27 cellular contexts compared by ENCODE assay signal in the genomic region with DNA sequence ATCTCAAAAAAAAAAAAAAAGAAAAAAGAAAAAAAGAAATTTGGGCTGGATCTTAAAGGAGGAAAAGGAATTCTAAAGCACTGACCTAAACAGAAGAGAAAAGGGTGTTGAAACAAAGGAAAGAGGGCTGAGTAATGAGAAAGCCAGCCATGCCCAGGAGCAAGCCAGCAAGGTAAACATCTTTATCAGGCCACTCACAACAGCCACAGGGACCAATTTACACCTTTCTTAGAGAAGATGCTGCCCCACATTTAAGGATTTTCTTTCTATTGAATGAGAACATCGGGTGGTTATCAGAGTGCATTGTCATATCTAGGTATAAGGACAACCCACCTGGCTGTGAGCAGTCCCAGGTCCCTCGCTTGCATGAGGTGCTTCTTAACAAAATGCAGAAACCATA. TPM values are rescaled to one million over a fixed set of nuclear protein-coding genes. Genes with fewer than 3 reads are reported as not detected.
DNase-seq lines count a peak whose midpoint lies in the region; ATAC-seq, FAIRE-seq and TF ChIP-seq lines count a peak whose summit lies in the region.
"Had no signal": no experiment of that assay in that cellular context is flagged by ENCODE, and none has a peak within 500 bp of the region (broad histone marks: within the 10 kb centered on the region; RNA-seq: fewer than 3 reads in every experiment).

No MANE protein-coding gene starts in this region.

- no peaks in the 10 kb centered on the region for H3K9me3 Mint-ChIP-seq in H9
- no peaks in the 10 kb centered on the region for H3K9me3 Mint-ChIP-seq in astrocyte (ENCODE audit: unreplicated experiment)
- H3K9me3 Mint-ChIP-seq: CD4-positive, CD25-positive, alpha-beta regulatory T cell; CD8-positive, alpha-beta memory T cell; IgD-negative memory B cell had no signal

- H4K5ac ChIP-seq in H9 (ENCODE audit: insufficient read length, low read depth, low read length): no peak overlapping the region

- H3K23ac ChIP-seq in H9 (ENCODE audit: insufficient read length, low read depth, low read length) (no peak overlapping the region), trophoblast cell (ENCODE audit: low read length) (no peak overlapping the region)

- H2BK20ac ChIP-seq in H9 (ENCODE audit: low read depth, low read length, poor library complexity, severe bottlenecking): no peak overlapping the region

- no peak overlapping the region for H2BK15ac ChIP-seq in H9 (ENCODE audit: low read depth, low read length)

- H3K79me1 ChIP-seq in H9 (ENCODE audit: insufficient read depth, low read depth, low read length, poor library complexity, severe bottlenecking) (peaks cover 7% of the 10 kb centered on the region), trophoblast cell (ENCODE audit: low read length) (peaks cover 27% of the 10 kb centered on the region)

- no CpG with 5 or more reads among the region's 2 CpGs for WGBS in H9 (ENCODE audit: extremely low coverage, insufficient read length, low lambda C conversion rate)
- no CpG with 5 or more reads among the region's 2 CpGs for WGBS in trophoblast cell (ENCODE audit: extremely low coverage, insufficient coverage, insufficient read length)

- H3K4ac ChIP-seq in H9 (ENCODE audit: low read depth, low read length): no peak overlapping the region
- H3K4ac ChIP-seq in trophoblast cell (ENCODE audit: low read depth, low read length): no peak overlapping the region

- H3K36me3 Mint-ChIP-seq in H9 (ENCODE audit: insufficient read depth in 1 of 3, low read depth in 3 of 3) (peaks cover 46 to 56% (median 54%) of the 10 kb centered on the region in 3 experiments), astrocyte (ENCODE audit: low read depth, unreplicated experiment) (peaks cover 41% of the 10 kb centered on the region)
- H3K36me3 Mint-ChIP-seq: CD4-positive, CD25-positive, alpha-beta regulatory T cell; CD8-positive, alpha-beta memory T cell had no signal

- peaks cover 23% of the 10 kb centered on the region for H3K79me2 ChIP-seq in H9 (ENCODE audit: insufficient read depth, low read length)
- H3K79me2 ChIP-seq in astrocyte (ENCODE audit: insufficient read depth, low read length): peaks cover 56% of the 10 kb centered on the region
- H3K79me2 ChIP-seq in trophoblast cell (ENCODE audit: control insufficient read depth, insufficient read depth, low read length, poor library complexity): peaks cover 24% of the 10 kb centered on the region

- no peak overlapping the region for H4K8ac ChIP-seq in H9 (replicated peaks; ENCODE audit: insufficient read length, low read depth, low read length)
- no peak overlapping the region for H4K8ac ChIP-seq in trophoblast cell (ENCODE audit: low read depth, low read length)

- peak overlapping the region in 2 of 3 experiments; percentile 66 to 73; a peak in 2 of 7 replicates for H3K27ac Mint-ChIP-seq in H9
- no peak overlapping the region for H3K27ac Mint-ChIP-seq in astrocyte (ENCODE audit: unreplicated experiment)
- H3K27ac Mint-ChIP-seq: CD4-positive, CD25-positive, alpha-beta regulatory T cell; CD8-positive, alpha-beta memory T cell had no signal

- H3K56ac ChIP-seq in H9 (ENCODE audit: insufficient read length, low read depth, low read length): no peak overlapping the region

- H2AK5ac ChIP-seq in H9 (ENCODE audit: insufficient read length, low read length) (no peak overlapping the region), trophoblast cell (ENCODE audit: low read length) (no peak overlapping the region)

- H4K91ac ChIP-seq in H9 (ENCODE audit: insufficient read length, low read depth, low read length) (no peak overlapping the region), trophoblast cell (ENCODE audit: low read depth, low read length) (no peak overlapping the region)

- no peak overlapping the region for H3K4me3 ChIP-seq in astrocyte (ENCODE audit: insufficient read depth, low read depth, low read length)
- H3K4me3 ChIP-seq in trophoblast cell (ENCODE audit: low read depth, low read length): no peak overlapping the region
- H3K4me3 ChIP-seq in lower lobe of right lung: no peak overlapping the region

- no peaks in the 10 kb centered on the region for H3K4me1 ChIP-seq in H9 (ENCODE audit: insufficient read depth, low read length)
- H3K4me1 ChIP-seq in astrocyte (ENCODE audit: insufficient read depth, low read length): peaks cover 22% of the 10 kb centered on the region
- peaks cover 51 to 52% of the 10 kb centered on the region in 2 experiments for H3K4me1 ChIP-seq in trophoblast cell (ENCODE audit: control insufficient read depth in 1 of 2, insufficient read depth in 2 of 2, low read length in 2 of 2)
- H3K4me1 ChIP-seq in lower lobe of right lung: no peaks in the 10 kb centered on the region

- ATAC-seq in lower lobe of right lung: no peak
- ATAC-seq: HepG2 had no signal

- DNase-seq in H9 (no peak), astrocyte (ENCODE audit: low read depth) (no peak), epithelial cell of prostate (ENCODE audit: low read depth, low spot score) (no peak), trophoblast cell (peak in 1 of 2 donors; percentile 36), HT-29 (ENCODE audit: low spot score) (no peak), lower lobe of right lung (no peak), T1000 (lab: John Stamatoyannopoulos, UW) (no peak)
- no peak for DNase-seq in stimulated activated naive CD4-positive, alpha-beta T cell treated with Interleukin-2 at 50 U/mL for 16 hours (lab: John Stamatoyannopoulos, UW)
- DNase-seq: ACHN; BE2C; C1 segment of cervical spinal cord; CD4-positive, CD25-positive, alpha-beta regulatory T cell; CD8-positive, alpha-beta memory T cell; COR-L47; DMS 273 treated with DMSO at 0.1 percent for 48 hours; DMS53; DND-41; EL; HCEC 1CT had no signal

- H3T11ph ChIP-seq in H9 (ENCODE audit: low read length): no peak overlapping the region

- TF ChIP-seq CTCF in H9 (conservative IDR thresholded peaks at IDR 0.05): no peak
- no peak for TF ChIP-seq CTCF in astrocyte (IDR thresholded peaks at IDR 0.05; ENCODE audit: insufficient read depth, low read depth, low read length)
- no peak for TF ChIP-seq CTCF in lower lobe of right lung (IDR thresholded peaks at IDR 0.05)

- no peak overlapping the region for H4K12ac ChIP-seq in trophoblast cell (ENCODE audit: low read depth, low read length)

- no peak overlapping the region for H2BK5ac ChIP-seq in H9 (ENCODE audit: insufficient read length, low read length)
- H2BK5ac ChIP-seq in trophoblast cell (ENCODE audit: low read depth, low read length, poor library complexity): no peak overlapping the region

- H4K20me1 ChIP-seq in H9 (ENCODE audit: control insufficient read depth, insufficient read depth, insufficient read length) (no peaks in the 10 kb centered on the region), astrocyte (ENCODE audit: insufficient read depth, low read length) (peaks cover 63% of the 10 kb centered on the region)

- H3K9me3 ChIP-seq in H9 (ENCODE audit: control insufficient read depth, low read depth, low read length) (no peaks in the 10 kb centered on the region), astrocyte (ENCODE audit: insufficient read depth, low read depth, low read length) (no peaks in the 10 kb centered on the region), trophoblast cell (ENCODE audit: insufficient read depth, low read depth, low read length) (no peaks in the 10 kb centered on the region), lower lobe of right lung (no peaks in the 10 kb centered on the region)
- H3K9me3 ChIP-seq: BE2C had no signal

- H3K9ac ChIP-seq in H9 (ENCODE audit: extremely low read depth, insufficient read length, low read length) (no peak overlapping the region), astrocyte (ENCODE audit: low read length) (no peak overlapping the region), trophoblast cell (ENCODE audit: low read length) (no peak overlapping the region)

- H3K27ac ChIP-seq in H9 (ENCODE audit: insufficient read length, low read depth, low read length): no peak overlapping the region
- no peak overlapping the region for H3K27ac ChIP-seq in astrocyte (ENCODE audit: low read depth, low read length)
- peak overlapping the region; percentile 7 for H3K27ac ChIP-seq in epithelial cell of prostate
- peak overlapping the region; percentile 49 for H3K27ac ChIP-seq in trophoblast cell (ENCODE audit: low read depth, low read length)
- H3K27ac ChIP-seq in lower lobe of right lung: no peak overlapping the region
- H3K27ac ChIP-seq: HL-60 had no signal

- intact Hi-C loops in lower lobe of right lung (cut with DNase I): no loop called here

- no peaks in the 10 kb centered on the region for H3K23me2 ChIP-seq in H9 (ENCODE audit: insufficient read length, low read depth, low read length, poor library complexity, severe bottlenecking)

- H3K18ac ChIP-seq in H9 (ENCODE audit: insufficient read length, low read depth, low read length) (no peak overlapping the region), trophoblast cell (ENCODE audit: low read length) (no peak overlapping the region)

- H2BK120ac ChIP-seq in H9 (ENCODE audit: low read depth, low read length, poor library complexity, severe bottlenecking) (no peak overlapping the region), trophoblast cell (ENCODE audit: insufficient read depth, low read length, poor library complexity) (no peak overlapping the region)

- no peak overlapping the region for H2BK12ac ChIP-seq in H9 (ENCODE audit: insufficient read length, low read depth, low read length)
- no peak overlapping the region for H2BK12ac ChIP-seq in trophoblast cell (ENCODE audit: low read length)

- H3K4me1 Mint-ChIP-seq in H9 (peaks cover 9 to 19% of the 10 kb centered on the region in 2 experiments), astrocyte (ENCODE audit: low read depth, unreplicated experiment) (peaks cover 27% of the 10 kb centered on the region)
- H3K4me1 Mint-ChIP-seq: CD4-positive, CD25-positive, alpha-beta regulatory T cell; CD8-positive, alpha-beta memory T cell had no signal

- no peak overlapping the region for H3K14ac ChIP-seq in H9 (ENCODE audit: insufficient read depth, low read length)
- H3K14ac ChIP-seq in trophoblast cell (ENCODE audit: low read length): no peak overlapping the region

- no peak overlapping the region for H3K4me2 ChIP-seq in H9 (ENCODE audit: insufficient read depth, insufficient read length, low read length)
- no peak overlapping the region for H3K4me2 ChIP-seq in astrocyte (ENCODE audit: low read length)
- no peak overlapping the region for H3K4me2 ChIP-seq in trophoblast cell (ENCODE audit: low read length)

- H3K27me3 ChIP-seq in H9 (ENCODE audit: insufficient read depth, low read length): no peaks in the 10 kb centered on the region
- H3K27me3 ChIP-seq in astrocyte (ENCODE audit: insufficient read depth, low read length): no peaks in the 10 kb centered on the region
- H3K27me3 ChIP-seq in trophoblast cell (ENCODE audit: insufficient read depth, low read length): no peaks in the 10 kb centered on the region
- H3K27me3 ChIP-seq in lower lobe of right lung (ENCODE audit: low read depth): no peaks in the 10 kb centered on the region
- H3K27me3 ChIP-seq: BE2C had no signal

- H3K27me3 Mint-ChIP-seq in H9 (ENCODE audit: low read depth): no peaks in the 10 kb centered on the region
- no peaks in the 10 kb centered on the region for H3K27me3 Mint-ChIP-seq in astrocyte (ENCODE audit: low read depth, unreplicated experiment)
- H3K27me3 Mint-ChIP-seq: IgD-negative memory B cell had no signal

- H2AFZ ChIP-seq in H9 (ENCODE audit: low read length) (no peak overlapping the region), astrocyte (ENCODE audit: low read depth, low read length) (no peak overlapping the region), trophoblast cell (ENCODE audit: insufficient read depth, low read length, poor library complexity) (no peak overlapping the region)

- FAIRE-seq in astrocyte (lab: Jason Lieb, UNC): no peak
- FAIRE-seq: A204.1, G401.6, GM12891, GM19239, HepG2, HTR-8/SVneo had no signal

- H3K36me3 ChIP-seq in astrocyte (ENCODE audit: insufficient read depth, low read length): peaks cover 14% of the 10 kb centered on the region
- peaks cover 13 to 20% of the 10 kb centered on the region in 2 experiments for H3K36me3 ChIP-seq in trophoblast cell (ENCODE audit: control insufficient read depth in 1 of 2, insufficient read depth in 2 of 2, low read length in 2 of 2)
- peaks cover 10% of the 10 kb centered on the region for H3K36me3 ChIP-seq in lower lobe of right lung
- H3K36me3 ChIP-seq: BE2C had no signal

- H3K4me3 Mint-ChIP-seq in H9 (no peak overlapping the region), astrocyte (ENCODE audit: unreplicated experiment) (peak overlapping the region; percentile 18)
- H3K4me3 Mint-ChIP-seq: CD4-positive, CD25-positive, alpha-beta regulatory T cell; CD8-positive, alpha-beta memory T cell; IgD-negative memory B cell had no signal

RNA-seq across cellular contexts. Expression of a gene that starts 16.6 kb away (rescaled TPM):
- 26.3 and 26.6 TPM in 2 replicates for total RNA-seq in H9 (2021)
- total RNA-seq in astrocyte: 17.0 and 19.8 TPM in 2 replicates
- polyA plus RNA-seq in trophoblast cell (2013): 27.9 and 29.1 TPM in 2 replicates
- total RNA-seq in HT-29 (2014; rRNA removed; shearing (Covaris generic)): 11.7 and 18.9 TPM in 2 replicates
- 40.6 TPM for total RNA-seq in lower lobe of right lung

Comparison
In these comparisons a context has a peak if more than half of its experiments do, and no peak if none do; other contexts are left out.
1. H3K27ac ChIP-seq: peak in epithelial cell of prostate (single experiment) and trophoblast cell (single experiment); none in H9 (single experiment), astrocyte (single experiment) and lower lobe of right lung (single experiment).